Comparison of ENCODE assay signal across 18 cellular contexts in the genomic region with DNA sequence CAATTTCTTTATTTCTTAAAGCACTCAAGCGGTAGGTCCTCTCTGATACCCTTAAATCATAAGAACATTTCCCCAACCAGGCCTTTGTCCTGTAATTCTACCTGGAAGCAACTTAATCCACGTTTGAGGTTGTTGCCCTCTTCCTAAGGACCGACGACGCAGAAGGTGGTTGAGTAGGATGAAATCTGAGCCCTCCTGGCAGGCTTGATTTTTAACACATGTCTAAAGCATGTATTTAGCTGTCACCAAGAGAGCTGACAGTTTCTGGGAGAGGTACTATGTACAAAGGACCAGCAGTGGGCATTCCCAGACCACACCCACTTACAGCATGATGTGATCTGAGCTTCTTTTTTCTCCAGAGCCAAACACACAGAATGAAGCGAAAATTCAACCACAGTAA.
DNase-seq lines count a peak whose midpoint lies in the region; ATAC-seq and TF ChIP-seq lines count a peak whose summit lies in the region.
"Had no signal": no experiment of that assay in that cellular context is flagged by ENCODE, and none has a peak within 500 bp of the region (broad histone marks: within the 10 kb centered on the region; RNA-seq: fewer than 3 reads in every experiment).

No MANE protein-coding gene starts in this region.

- peaks cover 9% of the 10 kb centered on the region for H3K9me3 Mint-ChIP-seq in nephron progenitor cell
- H3K9me3 Mint-ChIP-seq in mesothelial cell of epicardium: peaks cover 16% of the 10 kb centered on the region
- peaks cover 20% of the 10 kb centered on the region for H3K9me3 Mint-ChIP-seq in WTC11

- TF ChIP-seq CTCF in nephron progenitor cell (IDR thresholded peaks at IDR 0.05) (no peak), mesothelial cell of epicardium (IDR thresholded peaks at IDR 0.05; ENCODE audit: unreplicated experiment) (no peak), WTC11 (IDR thresholded peaks at IDR 0.05) (no peak)

- no peak for ATAC-seq in WTC11
- ATAC-seq: T-cell had no signal

- H3K4me1 Mint-ChIP-seq in nephron progenitor cell: peaks cover 29% of the 10 kb centered on the region
- H3K4me1 Mint-ChIP-seq in mesothelial cell of epicardium: no peaks in the 10 kb centered on the region
- H3K4me1 Mint-ChIP-seq in WTC11: peaks cover 9% of the 10 kb centered on the region
- H3K4me1 Mint-ChIP-seq: T-cell had no signal

- H3K27ac Mint-ChIP-seq in nephron progenitor cell (peak overlapping the region; percentile 44), mesothelial cell of epicardium (no peak overlapping the region), WTC11 (no peak overlapping the region)
- H3K27ac Mint-ChIP-seq: H9, T-cell had no signal

- POLR2A ChIA-PET in WTC11 (lab: Charles Lee): no interaction called here

- H3K4me3 Mint-ChIP-seq in nephron progenitor cell (no peak overlapping the region), mesothelial cell of epicardium (no peak overlapping the region), WTC11 (no peak overlapping the region)
- H3K4me3 Mint-ChIP-seq: H9, T-cell had no signal

- CTCF ChIA-PET in WTC11 (lab: Charles Lee): interaction anchor here (0.7 to 1.4 kb wide), 4 partner anchors 28 to 373 kb away, joined by 3 to 5 read pairs (median 4); no protein-coding TSS in a partner anchor

- DNase-seq in NCI-H2081 (lab: John Stamatoyannopoulos, UW): peak; percentile 51 to 62
- DNase-seq in NCI-H2081 treated with DMSO at 0.1 percent for 48 hours (lab: John Stamatoyannopoulos, UW): no peak
- peak; percentile 78 for DNase-seq in NCI-H2107 treated with DMSO at 0.1 percent for 48 hours (lab: John Stamatoyannopoulos, UW; ENCODE audit: unreplicated experiment)
- peak; percentile 97 for DNase-seq in NCI-H69 (lab: John Stamatoyannopoulos, UW)
- DNase-seq in nephron progenitor cell: no peak
- DNase-seq in T-helper 9 cell: no peak
- no peak for DNase-seq in mesothelial cell of epicardium (ENCODE audit: low spot score in 2 of 2, unreplicated experiment in 2 of 2)
- no peak for DNase-seq in WTC11 (ENCODE audit: low spot score)
- DNase-seq: DMS53, H9, Karpas-422, MG63, NCI-H1105, NCI-H774, Peyer's patch, Right ventricle myocardium superior, SK-N-SH, T-cell had no signal

- H3K27me3 Mint-ChIP-seq in nephron progenitor cell (ENCODE audit: low read depth, poor library complexity) (peaks cover 6% of the 10 kb centered on the region), mesothelial cell of epicardium (ENCODE audit: low read depth) (peaks cover 7% of the 10 kb centered on the region), WTC11 (ENCODE audit: low read depth) (peaks cover 3% of the 10 kb centered on the region)
- H3K27me3 Mint-ChIP-seq: T-cell had no signal

- no peaks in the 10 kb centered on the region for H3K36me3 Mint-ChIP-seq in nephron progenitor cell (ENCODE audit: low read depth)
- H3K36me3 Mint-ChIP-seq in mesothelial cell of epicardium: no peaks in the 10 kb centered on the region
- peaks cover 10% of the 10 kb centered on the region for H3K36me3 Mint-ChIP-seq in WTC11
- H3K36me3 Mint-ChIP-seq: T-cell had no signal

TF ChIP-seq in WTC11, 78 proteins besides CTCF, POLR2A, EP300 and RAD21 (continues in another document):
- TF ChIP-seq, protein P1, sequence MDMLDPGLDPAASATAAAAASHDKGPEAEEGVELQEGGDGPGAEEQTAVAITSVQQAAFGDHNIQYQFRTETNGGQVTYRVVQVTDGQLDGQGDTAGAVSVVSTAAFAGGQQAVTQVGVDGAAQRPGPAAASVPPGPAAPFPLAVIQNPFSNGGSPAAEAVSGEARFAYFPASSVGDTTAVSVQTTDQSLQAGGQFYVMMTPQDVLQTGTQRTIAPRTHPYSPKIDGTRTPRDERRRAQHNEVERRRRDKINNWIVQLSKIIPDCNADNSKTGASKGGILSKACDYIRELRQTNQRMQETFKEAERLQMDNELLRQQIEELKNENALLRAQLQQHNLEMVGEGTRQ (CRISPR knock-in tag; IDR thresholded peaks at IDR 0.05): no peak
- TF ChIP-seq NR3C1 (CRISPR knock-in tag; conservative IDR thresholded peaks at IDR 0.05; ENCODE audit: low read depth) (no peak), SP1 (CRISPR knock-in tag; conservative IDR thresholded peaks at IDR 0.05) (no peak), TCF7 (CRISPR knock-in tag; IDR thresholded peaks at IDR 0.05; ENCODE audit: low read depth) (no peak), ZNF263 (CRISPR knock-in tag; IDR thresholded peaks at IDR 0.05; ENCODE audit: low read depth) (no peak), ZNF219 (CRISPR knock-in tag; IDR thresholded peaks at IDR 0.05; ENCODE audit: borderline replicate concordance) (no peak), ATF1 (CRISPR knock-in tag; IDR thresholded peaks at IDR 0.05) (no peak)
- TF ChIP-seq, protein P2, sequence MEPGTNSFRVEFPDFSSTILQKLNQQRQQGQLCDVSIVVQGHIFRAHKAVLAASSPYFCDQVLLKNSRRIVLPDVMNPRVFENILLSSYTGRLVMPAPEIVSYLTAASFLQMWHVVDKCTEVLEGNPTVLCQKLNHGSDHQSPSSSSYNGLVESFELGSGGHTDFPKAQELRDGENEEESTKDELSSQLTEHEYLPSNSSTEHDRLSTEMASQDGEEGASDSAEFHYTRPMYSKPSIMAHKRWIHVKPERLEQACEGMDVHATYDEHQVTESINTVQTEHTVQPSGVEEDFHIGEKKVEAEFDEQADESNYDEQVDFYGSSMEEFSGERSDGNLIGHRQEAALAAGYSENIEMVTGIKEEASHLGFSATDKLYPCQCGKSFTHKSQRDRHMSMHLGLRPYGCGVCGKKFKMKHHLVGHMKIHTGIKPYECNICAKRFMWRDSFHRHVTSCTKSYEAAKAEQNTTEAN (CRISPR knock-in tag; IDR thresholded peaks at IDR 0.05): no peak
- TF ChIP-seq, protein P3, sequence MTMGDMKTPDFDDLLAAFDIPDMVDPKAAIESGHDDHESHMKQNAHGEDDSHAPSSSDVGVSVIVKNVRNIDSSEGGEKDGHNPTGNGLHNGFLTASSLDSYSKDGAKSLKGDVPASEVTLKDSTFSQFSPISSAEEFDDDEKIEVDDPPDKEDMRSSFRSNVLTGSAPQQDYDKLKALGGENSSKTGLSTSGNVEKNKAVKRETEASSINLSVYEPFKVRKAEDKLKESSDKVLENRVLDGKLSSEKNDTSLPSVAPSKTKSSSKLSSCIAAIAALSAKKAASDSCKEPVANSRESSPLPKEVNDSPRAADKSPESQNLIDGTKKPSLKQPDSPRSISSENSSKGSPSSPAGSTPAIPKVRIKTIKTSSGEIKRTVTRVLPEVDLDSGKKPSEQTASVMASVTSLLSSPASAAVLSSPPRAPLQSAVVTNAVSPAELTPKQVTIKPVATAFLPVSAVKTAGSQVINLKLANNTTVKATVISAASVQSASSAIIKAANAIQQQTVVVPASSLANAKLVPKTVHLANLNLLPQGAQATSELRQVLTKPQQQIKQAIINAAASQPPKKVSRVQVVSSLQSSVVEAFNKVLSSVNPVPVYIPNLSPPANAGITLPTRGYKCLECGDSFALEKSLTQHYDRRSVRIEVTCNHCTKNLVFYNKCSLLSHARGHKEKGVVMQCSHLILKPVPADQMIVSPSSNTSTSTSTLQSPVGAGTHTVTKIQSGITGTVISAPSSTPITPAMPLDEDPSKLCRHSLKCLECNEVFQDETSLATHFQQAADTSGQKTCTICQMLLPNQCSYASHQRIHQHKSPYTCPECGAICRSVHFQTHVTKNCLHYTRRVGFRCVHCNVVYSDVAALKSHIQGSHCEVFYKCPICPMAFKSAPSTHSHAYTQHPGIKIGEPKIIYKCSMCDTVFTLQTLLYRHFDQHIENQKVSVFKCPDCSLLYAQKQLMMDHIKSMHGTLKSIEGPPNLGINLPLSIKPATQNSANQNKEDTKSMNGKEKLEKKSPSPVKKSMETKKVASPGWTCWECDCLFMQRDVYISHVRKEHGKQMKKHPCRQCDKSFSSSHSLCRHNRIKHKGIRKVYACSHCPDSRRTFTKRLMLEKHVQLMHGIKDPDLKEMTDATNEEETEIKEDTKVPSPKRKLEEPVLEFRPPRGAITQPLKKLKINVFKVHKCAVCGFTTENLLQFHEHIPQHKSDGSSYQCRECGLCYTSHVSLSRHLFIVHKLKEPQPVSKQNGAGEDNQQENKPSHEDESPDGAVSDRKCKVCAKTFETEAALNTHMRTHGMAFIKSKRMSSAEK (CRISPR knock-in tag; IDR thresholded peaks at IDR 0.05; ENCODE audit: borderline replicate concordance): no peak
- TF ChIP-seq, protein P4, sequence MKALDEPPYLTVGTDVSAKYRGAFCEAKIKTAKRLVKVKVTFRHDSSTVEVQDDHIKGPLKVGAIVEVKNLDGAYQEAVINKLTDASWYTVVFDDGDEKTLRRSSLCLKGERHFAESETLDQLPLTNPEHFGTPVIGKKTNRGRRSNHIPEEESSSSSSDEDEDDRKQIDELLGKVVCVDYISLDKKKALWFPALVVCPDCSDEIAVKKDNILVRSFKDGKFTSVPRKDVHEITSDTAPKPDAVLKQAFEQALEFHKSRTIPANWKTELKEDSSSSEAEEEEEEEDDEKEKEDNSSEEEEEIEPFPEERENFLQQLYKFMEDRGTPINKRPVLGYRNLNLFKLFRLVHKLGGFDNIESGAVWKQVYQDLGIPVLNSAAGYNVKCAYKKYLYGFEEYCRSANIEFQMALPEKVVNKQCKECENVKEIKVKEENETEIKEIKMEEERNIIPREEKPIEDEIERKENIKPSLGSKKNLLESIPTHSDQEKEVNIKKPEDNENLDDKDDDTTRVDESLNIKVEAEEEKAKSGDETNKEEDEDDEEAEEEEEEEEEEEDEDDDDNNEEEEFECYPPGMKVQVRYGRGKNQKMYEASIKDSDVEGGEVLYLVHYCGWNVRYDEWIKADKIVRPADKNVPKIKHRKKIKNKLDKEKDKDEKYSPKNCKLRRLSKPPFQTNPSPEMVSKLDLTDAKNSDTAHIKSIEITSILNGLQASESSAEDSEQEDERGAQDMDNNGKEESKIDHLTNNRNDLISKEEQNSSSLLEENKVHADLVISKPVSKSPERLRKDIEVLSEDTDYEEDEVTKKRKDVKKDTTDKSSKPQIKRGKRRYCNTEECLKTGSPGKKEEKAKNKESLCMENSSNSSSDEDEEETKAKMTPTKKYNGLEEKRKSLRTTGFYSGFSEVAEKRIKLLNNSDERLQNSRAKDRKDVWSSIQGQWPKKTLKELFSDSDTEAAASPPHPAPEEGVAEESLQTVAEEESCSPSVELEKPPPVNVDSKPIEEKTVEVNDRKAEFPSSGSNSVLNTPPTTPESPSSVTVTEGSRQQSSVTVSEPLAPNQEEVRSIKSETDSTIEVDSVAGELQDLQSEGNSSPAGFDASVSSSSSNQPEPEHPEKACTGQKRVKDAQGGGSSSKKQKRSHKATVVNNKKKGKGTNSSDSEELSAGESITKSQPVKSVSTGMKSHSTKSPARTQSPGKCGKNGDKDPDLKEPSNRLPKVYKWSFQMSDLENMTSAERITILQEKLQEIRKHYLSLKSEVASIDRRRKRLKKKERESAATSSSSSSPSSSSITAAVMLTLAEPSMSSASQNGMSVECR (CRISPR knock-in tag; IDR thresholded peaks at IDR 0.05; ENCODE audit: borderline replicate concordance): no peak
- TF ChIP-seq, protein P5, sequence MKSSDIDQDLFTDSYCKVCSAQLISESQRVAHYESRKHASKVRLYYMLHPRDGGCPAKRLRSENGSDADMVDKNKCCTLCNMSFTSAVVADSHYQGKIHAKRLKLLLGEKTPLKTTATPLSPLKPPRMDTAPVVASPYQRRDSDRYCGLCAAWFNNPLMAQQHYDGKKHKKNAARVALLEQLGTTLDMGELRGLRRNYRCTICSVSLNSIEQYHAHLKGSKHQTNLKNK (CRISPR knock-in tag; IDR thresholded peaks at IDR 0.05): no peak

Comparison
In these comparisons a context has a peak if more than half of its experiments do, and no peak if none do; other contexts are left out.
1. DNase-seq: peak in NCI-H2081 (2 of 2), NCI-H2107 treated with DMSO at 0.1 percent for 48 hours (single experiment) and NCI-H69 (single experiment); none in NCI-H2081 treated with DMSO at 0.1 percent for 48 hours (single experiment), nephron progenitor cell (single experiment), T-helper 9 cell (single experiment), mesothelial cell of epicardium (0 of 2) and WTC11 (single experiment).